ENCODE assay signal across 8 cellular contexts in genomic region chrX:23782863-23783568, GRCh38. TPM values are rescaled to one million over a fixed set of nuclear protein-coding genes. Genes with fewer than 3 reads are reported as not detected.
DNase-seq lines count a peak whose midpoint lies in the region; ATAC-seq, FAIRE-seq and TF ChIP-seq lines count a peak whose summit lies in the region.

SAT1 (plus strand) TSS chrX:23783173; CDS start chrX:23783352, 179 bp downstream.

- TF ChIP-seq POLR2A in H1 (IDR thresholded peaks at IDR 0.05; ENCODE audit: control extremely low read depth in 1 of 2, low read depth in 2 of 2, low read length in 2 of 2): peak; percentile 95 to 96

- no peak within 1 kb of the TSS for H4K91ac ChIP-seq in H1 (replicated peaks; ENCODE audit: insufficient read length, low read length)
- H4K91ac ChIP-seq in mesenchymal stem cell (ENCODE audit: low read length): peak within 1 kb of the TSS; percentile 68

- H3K4me2 ChIP-seq in H1 (ENCODE audit: insufficient read depth in 1 of 2, low read depth in 2 of 2, low read length in 2 of 2): peak within 1 kb of the TSS; percentile 75 to 77
- H3K4me2 ChIP-seq in mesenchymal stem cell (ENCODE audit: low read length, poor library complexity, severe bottlenecking): peak within 1 kb of the TSS; percentile 34

- no peak within 1 kb of the TSS for H2BK12ac ChIP-seq in H1 (ENCODE audit: low read depth, low read length)
- no peak within 1 kb of the TSS for H2BK12ac ChIP-seq in mesenchymal stem cell (ENCODE audit: low read length in 2 of 2)

- H3K56ac ChIP-seq in H1 (replicated peaks; ENCODE audit: insufficient read length, low read depth, low read length): peak within 1 kb of the TSS; percentile 30

- CTCF ChIA-PET in Calu3 (lab: Charles Lee): interaction anchor here (0.6 to 2.9 kb wide), 7 partner anchors 21 to 119 kb away, joined by 3 to 45 read pairs (median 4); no protein-coding TSS in a partner anchor
- CTCF ChIA-PET in H1 (lab: Charles Lee; ENCODE audit: partially characterized antibody): interaction anchor here (0.8 to 3.6 kb wide), 8 partner anchors 10 to 124 kb away, joined by 3 to 20 read pairs (median 4); no protein-coding TSS in a partner anchor

- no peaks in the 10 kb centered on the region for H3K9me3 Mint-ChIP-seq in Calu3 (ENCODE audit: low read depth, unreplicated experiment)

- peak within 1 kb of the TSS; percentile 81 for H3K4me3 Mint-ChIP-seq in Calu3 (ENCODE audit: low read depth, unreplicated experiment)

- H3K4me1 Mint-ChIP-seq in Calu3 (ENCODE audit: low read depth, unreplicated experiment): peaks cover 17% of the 10 kb centered on the region

- TF ChIP-seq RAD21 in H1 (IDR thresholded peaks at IDR 0.05 in 1 of 2, conservative IDR thresholded peaks at IDR 0.05 in 1 of 2; ENCODE audit: low read depth in 2 of 2, low read length in 2 of 2): peak; percentile 52 to 68

- H4K20me1 ChIP-seq in H1 (replicated peaks in 1 of 2; ENCODE audit: control insufficient read depth in 1 of 2, insufficient read depth in 2 of 2, low read length in 2 of 2): no peaks in the 10 kb centered on the region

- H2BK20ac ChIP-seq in H1 (ENCODE audit: low read length): no peak within 1 kb of the TSS

- H3K14ac ChIP-seq in H1 (ENCODE audit: insufficient read length) (no peak within 1 kb of the TSS), mesenchymal stem cell (ENCODE audit: low read length in 2 of 2) (no peak within 1 kb of the TSS)

- no peaks in the 10 kb centered on the region for H3K9me3 ChIP-seq in H1 (ENCODE audit: insufficient read depth in 2 of 2, low read depth in 1 of 2, low read length in 1 of 2)
- no peaks in the 10 kb centered on the region for H3K9me3 ChIP-seq in mesenchymal stem cell (ENCODE audit: control insufficient read depth, low read length)

- POLR2A ChIA-PET in H1 (lab: Charles Lee; ENCODE audit: partially characterized antibody): interaction anchor here (0.5 to 1.8 kb wide), 17 partner anchors 10 to 382 kb away, joined by 3 to 12 read pairs (median 3); partner anchors contain the start of genes APOO, CXorf58 and EIF2S3

- H3K4me3 ChIP-seq in H1 (ENCODE audit: extremely low read depth in 1 of 4, insufficient read depth in 2 of 4, low read depth in 3 of 4, low read length in 4 of 4) (peak within 1 kb of the TSS; percentile 65 to 88 (median 72)), mesenchymal stem cell (ENCODE audit: insufficient read depth in 1 of 2, low read depth in 1 of 2, low read length in 2 of 2) (peak within 1 kb of the TSS; percentile 66 to 90)

- H2BK15ac ChIP-seq in H1 (ENCODE audit: low read length) (no peak within 1 kb of the TSS), mesenchymal stem cell (ENCODE audit: low read depth, poor library complexity, severe bottlenecking) (no peak within 1 kb of the TSS)

- peak within 1 kb of the TSS; percentile 79; the same call in 1 of the 2 replicates for H4K8ac ChIP-seq in H1 (ENCODE audit: extremely low read depth, insufficient read depth, low read length)
- H4K8ac ChIP-seq in mesenchymal stem cell (ENCODE audit: low read length): peak within 1 kb of the TSS; percentile 27

- peaks cover 65% of the 10 kb centered on the region for H3K36me3 Mint-ChIP-seq in Calu3 (ENCODE audit: insufficient read depth, unreplicated experiment)

- H2AFZ ChIP-seq in H1 (ENCODE audit: low read length): peak within 1 kb of the TSS; percentile 70; the same call in 1 of the 2 replicates
- H2AFZ ChIP-seq in mesenchymal stem cell (ENCODE audit: low read depth, low read length): peak within 1 kb of the TSS; percentile 63

- FAIRE-seq in H1 (lab: Jason Lieb, UNC): no peak

- H2BK120ac ChIP-seq in H1 (replicated peaks; ENCODE audit: low read depth, low read length) (no peak within 1 kb of the TSS), mesenchymal stem cell (ENCODE audit: low read depth, low read length) (no peak within 1 kb of the TSS)

- peak; percentile 82 for ATAC-seq in GM21381 (IDR thresholded peaks at IDR 0.05; ENCODE audit: unreplicated experiment)

- H3K79me2 ChIP-seq in H1 (ENCODE audit: control insufficient read depth in 1 of 2, insufficient read depth in 2 of 2, low read length in 2 of 2): no peaks in the 10 kb centered on the region

- intact Hi-C loops in Calu3 (cut with micrococcal nuclease; ENCODE audit: unreplicated experiment): no loop called here

- H3K23me2 ChIP-seq in H1 (ENCODE audit: low read depth, low read length): peaks cover 3% of the 10 kb centered on the region; the same call in 1 of the 2 replicates

- 0 out of 3 replicates have a peak, but pooled peaks of 1 of the 2 experiments have one; percentile 32 for TF ChIP-seq EP300 in H1 (IDR thresholded peaks at IDR 0.05; ENCODE audit: borderline replicate concordance in 1 of 2, low read depth in 2 of 2, low read length in 2 of 2)

- H3K4ac ChIP-seq in H1 (replicated peaks; ENCODE audit: insufficient read length, low read depth, low read length) (no peak within 1 kb of the TSS), mesenchymal stem cell (ENCODE audit: low read depth in 1 of 2, low read length in 2 of 2) (peak within 1 kb of the TSS in 1 of 2 experiments; percentile 51)

- H3K4me1 ChIP-seq in H1 (replicated peaks in 1 of 4; ENCODE audit: control insufficient read depth in 3 of 4, insufficient read depth in 4 of 4, low read length in 3 of 4) (no peaks in the 10 kb centered on the region), mesenchymal stem cell (ENCODE audit: control insufficient read depth, insufficient read depth, low read depth, low read length) (no peaks in the 10 kb centered on the region)

- no peaks in the 10 kb centered on the region for H3K79me1 ChIP-seq in H1 (ENCODE audit: low read depth, low read length)
- no peaks in the 10 kb centered on the region for H3K79me1 ChIP-seq in mesenchymal stem cell (replicated peaks; ENCODE audit: low read length, poor library complexity, severe bottlenecking)

- H2AK5ac ChIP-seq in H1 (ENCODE audit: low read depth, low read length) (no peak within 1 kb of the TSS), mesenchymal stem cell (ENCODE audit: low read length, severe bottlenecking) (no peak within 1 kb of the TSS)

- no peak within 1 kb of the TSS for H4K5ac ChIP-seq in H1 (ENCODE audit: insufficient read length, low read depth, low read length)

- H2BK5ac ChIP-seq in H1 (ENCODE audit: low read depth, low read length): no peak within 1 kb of the TSS
- H2BK5ac ChIP-seq in mesenchymal stem cell (ENCODE audit: low read depth, low read length, poor library complexity, severe bottlenecking): no peak within 1 kb of the TSS

- no peak within 1 kb of the TSS; the same call in 1 of the 2 replicates for H3K18ac ChIP-seq in H1 (ENCODE audit: extremely low read depth, low read length)
- peak within 1 kb of the TSS; percentile 37 to 75 for H3K18ac ChIP-seq in mesenchymal stem cell (ENCODE audit: low read depth in 1 of 2, low read length in 2 of 2)

- peaks cover 0 to 8% (median 0%) of the 10 kb centered on the region in 4 experiments; a peak in 1 of 8 replicates for H3K36me3 ChIP-seq in H1 (ENCODE audit: control insufficient read depth in 2 of 4, insufficient read depth in 4 of 4, low read length in 3 of 4)
- peaks cover 0 to 16% of the 10 kb centered on the region in 2 experiments for H3K36me3 ChIP-seq in mesenchymal stem cell (ENCODE audit: control insufficient read depth in 1 of 2, insufficient read depth in 2 of 2, low read depth in 1 of 2, low read length in 2 of 2)

- H3K27ac ChIP-seq in H1 (ENCODE audit: low read depth, low read length) (no peak within 1 kb of the TSS), mesenchymal stem cell (ENCODE audit: low read length, poor library complexity, severe bottlenecking) (peak within 1 kb of the TSS; percentile 68)

- H3K23ac ChIP-seq in H1 (ENCODE audit: insufficient read length) (no peak within 1 kb of the TSS), mesenchymal stem cell (ENCODE audit: low read length in 2 of 2) (no peak within 1 kb of the TSS)

- 0% methylated on average over 5 of the region's 55 CpGs; no CpG with 5 or more reads in 1 of the 2 experiments for WGBS in H1 (ENCODE audit: extremely low coverage in 1 of 2, insufficient coverage in 1 of 2, insufficient read length in 1 of 2, insufficient replicate concordance in 2 of 2, low coverage in 1 of 2, low lambda C conversion rate in 2 of 2, missing lambda C conversion rate in 1 of 2), 2 experiments
- WGBS in mesenchymal stem cell: 0% methylated on average over 40 of the region's 55 CpGs

- H3K9ac ChIP-seq in H1 (replicated peaks in 1 of 4; ENCODE audit: extremely low read depth in 1 of 4, low read depth in 3 of 4, low read length in 3 of 4) (peak within 1 kb of the TSS in 3 of 4 experiments; percentile 51 to 77 (median 66); a peak in 6 of 7 replicates), mesenchymal stem cell (ENCODE audit: low read length) (peak within 1 kb of the TSS; percentile 92)

- BruUV-seq in Calu3 (replicated peaks; lab: Mats Ljungman, UMichigan): no TSS peak

- H3K27me3 ChIP-seq in H1 (replicated peaks in 1 of 4; ENCODE audit: control insufficient read depth in 3 of 4, extremely low read depth in 1 of 4, insufficient read depth in 3 of 4, low read length in 3 of 4) (no peaks in the 10 kb centered on the region), mesenchymal stem cell (ENCODE audit: control insufficient read depth in 1 of 2, insufficient read depth in 1 of 2, low read length in 2 of 2) (no peaks in the 10 kb centered on the region)

- H3K27ac Mint-ChIP-seq in Calu3 (ENCODE audit: unreplicated experiment): peak within 1 kb of the TSS; percentile 93

- no peaks in the 10 kb centered on the region for H3K27me3 Mint-ChIP-seq in Calu3 (ENCODE audit: unreplicated experiment)

- TF ChIP-seq CTCF in Calu3 (IDR thresholded peaks at IDR 0.05; ENCODE audit: unreplicated experiment) (peak; percentile 84), H1 (IDR thresholded peaks at IDR 0.05; ENCODE audit: control extremely low read depth in 1 of 3, insufficient read depth in 1 of 3, low read depth in 1 of 3, low read length in 3 of 3) (peak; percentile 55 to 69 (median 55))

- peak; percentile 96 for DNase-seq in Calu3
- DNase-seq in HUDEP-2 (lab: John Stamatoyannopoulos, UW; ENCODE audit: unreplicated experiment in 76 of 76): peak; percentile 22 to 93 (median 86)
- DNase-seq in NOMO-1 treated with dmso at 0.1 percent for 144 hours (lab: John Stamatoyannopoulos, UW; ENCODE audit: unreplicated experiment): peak; percentile 98
- peak; percentile 76 to 85 (median 85) for DNase-seq in activated CD8-positive, alpha-beta memory T cell treated with anti-CD3 and anti-CD28 coated beads for 48 hours (ENCODE audit: low read depth in 2 of 3, low spot score in 2 of 3)
- peak; percentile 69 to 92 for DNase-seq in H1 (ENCODE audit: low read depth in 1 of 2, low spot score in 2 of 2)
- peak; percentile 97 for DNase-seq in mesenchymal stem cell
- DNase-seq in stimulated activated CD8-positive, alpha-beta memory T cell treated with anti-CD3 and anti-CD28 coated beads, Interleukin-15, amount 100 ng/mL, for 1 hour (ENCODE audit: low read depth): peak; percentile 82

RNA-seq across cellular contexts. Expression of gene SAT1, which starts in this region (rescaled TPM):
- 419 and 426 TPM in 2 replicates for total RNA-seq in Calu3 (2022)
- total RNA-seq in H1 (2021; fragmentation: NEBNext Ultra II Directional; extraction: Animal tissue kit (Norgen Biotek cat#: 25700)): 26.3 and 29.2 TPM in 2 replicates
- polyA plus RNA-seq in H1 (2011; rRNA removed): 23.4 and 36.8 TPM in 2 replicates
- polyA plus RNA-seq in H1 (2011; cell fraction: cytosol; rRNA removed): 58.5 TPM
- 15.9 TPM for polyA plus RNA-seq in H1 (2011; cell fraction: nucleus; rRNA removed)
- polyA plus RNA-seq in H1 (2012, experiment 1 of 2): 44.4 to 69.5 TPM (median 50.8 TPM) in 4 replicates
- polyA plus RNA-seq in H1 (2012, experiment 2 of 2): 24.3 TPM
- 42.9 TPM for polyA plus RNA-seq in H1 (2013, experiment 1 of 2)
- 42.0 TPM for polyA plus RNA-seq in H1 (2013, experiment 2 of 2)
- 17.1 and 18.3 TPM in 2 replicates for polyA minus RNA-seq in H1 (2011; rRNA and poly(A)+ RNA removed)
- polyA minus RNA-seq in H1 (2011; cell fraction: cytosol; rRNA and poly(A)+ RNA removed): 10.9 TPM
- 25.7 TPM for polyA minus RNA-seq in H1 (2011; cell fraction: nucleus; rRNA and poly(A)+ RNA removed)
- polyA plus RNA-seq in mesenchymal stem cell (2013, experiment 1 of 2): 314 TPM
- 311 TPM for polyA plus RNA-seq in mesenchymal stem cell (2013, experiment 2 of 2)

Comparison
In these comparisons a context has a peak if more than half of its experiments do, and no peak if none do; other contexts are left out.
1. RNA of gene SAT1 (total RNA-seq): 419 to 426 TPM in Calu3; 26.3 to 29.2 TPM in H1; every median in the first group is over 10 times any median in the second.
2. Peak in every context shown above with its lines, with median percentiles within 50 percentile points of each other: DNase-seq.